9 cellular contexts compared by ENCODE assay signal in genomic region chr22:22297159-22297789, GRCh38. TPM values are rescaled to one million over a fixed set of nuclear protein-coding genes. Genes with fewer than 3 reads are reported as not detected.
DNase-seq lines count a peak whose midpoint lies in the region; TF ChIP-seq lines count a peak whose summit lies in the region.
"Not testable (repeated sequence)": the region's sequence is repeated elsewhere in the genome, so short reads cannot be mapped to it uniquely, and the experiment has no call there.
"Had no signal": no experiment of that assay in that cellular context is flagged by ENCODE, and none has a peak within 500 bp of the region (broad histone marks: within the 10 kb centered on the region; RNA-seq: fewer than 3 reads in every experiment).

No MANE protein-coding gene starts in this region.

- DNase-seq in Daoy (ENCODE audit: low read depth), result peak; percentile 12
- DNase-seq in Karpas-422, result peak; percentile 67
- peak in 3 of 5 donors; percentile 11 to 29 (median 18) for DNase-seq in T-helper 1 cell
- DNase-seq in ascending aorta (ENCODE audit: low spot score in 2 of 2); ovary; type B pancreatic cell (ENCODE audit: extremely low spot score, unreplicated experiment): not testable (repeated sequence)
- peak; percentile 60 for DNase-seq in left kidney (ENCODE audit: low read depth, low spot score)

- not testable (repeated sequence) for H2AFZ ChIP-seq in Karpas-422 (ENCODE audit: low read length)

- H4K20me1 ChIP-seq in Karpas-422 (ENCODE audit: insufficient read depth, low read depth, low read length), result not testable (repeated sequence)

- H3K27me3 ChIP-seq in Karpas-422 (ENCODE audit: low read length); ascending aorta; esophagus (ENCODE audit: control insufficient read depth in 1 of 2, insufficient read depth in 2 of 2, low read length in 2 of 2); ovary: not testable (repeated sequence)

- intact Hi-C loops in ascending aorta (cut with DNase I); ovary (cut with DNase I): not testable (repeated sequence)

- H3K4me3 ChIP-seq in Karpas-422 (ENCODE audit: low read length) (peak overlapping the region; percentile 79), ascending aorta (peak overlapping the region; percentile 81 to 96), esophagus (ENCODE audit: low read depth in 1 of 2, low read length in 2 of 2) (peak overlapping the region; percentile 76 to 86), ovary (peak overlapping the region; percentile 73)

- not testable (repeated sequence) for H3K4me1 Mint-ChIP-seq in type B pancreatic cell (ENCODE audit: unreplicated experiment)

- H3K79me2 ChIP-seq in Karpas-422 (ENCODE audit: low read length), result peaks cover 48% of the 10 kb centered on the region

- not testable (repeated sequence) for TF ChIP-seq POLR2A in ovary (IDR thresholded peaks at IDR 0.05)

- not testable (repeated sequence) for H3K36me3 ChIP-seq in Karpas-422 (ENCODE audit: insufficient read depth, low read length); ascending aorta; esophagus (ENCODE audit: control insufficient read depth in 2 of 2, insufficient read depth in 2 of 2, low read length in 1 of 2); ovary

- WGBS in esophagus, 2 donors, result 1% methylated on average over 19 to 28 of the region's 28 CpGs
- WGBS in ovary, 3 donors, result 0 to 3% (median 2%) methylated on average over 13 to 22 of the region's 28 CpGs

- not testable (repeated sequence) for TF ChIP-seq CTCF in ascending aorta (IDR thresholded peaks at IDR 0.05); ovary (IDR thresholded peaks at IDR 0.05); type B pancreatic cell (conservative IDR thresholded peaks at IDR 0.05)

- peak overlapping the region; percentile 60 for H3K4me2 ChIP-seq in Karpas-422 (ENCODE audit: low read depth, low read length, poor library complexity, severe bottlenecking)

- H3K27ac ChIP-seq in Karpas-422 (ENCODE audit: low read length) (peak overlapping the region; percentile 67; the same call in 1 of the 2 replicates), ascending aorta (peak overlapping the region in 1 of 2 donors; percentile 82), esophagus (ENCODE audit: low read depth in 2 of 2, low read length in 1 of 2) (peak overlapping the region; percentile 14 to 67)
- H3K27ac ChIP-seq in ovary, result not testable (repeated sequence)

- H3K9me3 ChIP-seq in Karpas-422 (ENCODE audit: low read length); ascending aorta; esophagus (ENCODE audit: control insufficient read depth in 2 of 2, insufficient read depth in 1 of 2, low read depth in 1 of 2, low read length in 1 of 2); ovary: not testable (repeated sequence)

- H3K4me3 Mint-ChIP-seq in type B pancreatic cell, result peak overlapping the region; percentile 93

- peak overlapping the region; percentile 81 for H3K27ac Mint-ChIP-seq in type B pancreatic cell

- not testable (repeated sequence) for H3K4me1 ChIP-seq in Karpas-422 (ENCODE audit: low read length); ascending aorta; esophagus (ENCODE audit: control insufficient read depth in 2 of 2, insufficient read depth in 2 of 2, low read length in 1 of 2); ovary (ENCODE audit: insufficient read depth)

- not testable (repeated sequence) for H3K9me2 ChIP-seq in Karpas-422 (replicated peaks; ENCODE audit: insufficient read depth, low read length)

- not testable (repeated sequence) for H3K36me3 Mint-ChIP-seq in type B pancreatic cell

- not testable (repeated sequence) for H3K9me3 Mint-ChIP-seq in type B pancreatic cell

- not testable (repeated sequence) for H3K27me3 Mint-ChIP-seq in type B pancreatic cell

- peak overlapping the region; percentile 84 for H3K9ac ChIP-seq in Karpas-422 (ENCODE audit: low read length)

- TF ChIP-seq EP300 in ovary (IDR thresholded peaks at IDR 0.05), result not testable (repeated sequence)

RNA-seq across cellular contexts. Expression of gene VPREB1, which starts 52.7 kb away (rescaled TPM):
- total RNA-seq in Daoy (2014; rRNA removed; shearing (Covaris generic)), result not detected in 2 replicates
- not detected in 2 replicates for total RNA-seq in Karpas-422 (2014; rRNA removed; shearing (Covaris generic); ENCODE audit: low replicate concordance)
- total RNA-seq in ascending aorta (not detected), ovary (not detected), type B pancreatic cell (ENCODE audit: low replicate concordance) (not detected in 2 replicates)
- polyA plus RNA-seq in esophagus (not detected), ovary (not detected)
- total RNA-seq: pulmonary artery endothelial cell had no signal
